31 cellular contexts compared by ENCODE assay signal in genomic region chr5:116448869-116449453, GRCh38.
A peak's percentile ranks its signal among the peaks of the same experiment; 100 is the strongest.
DNase-seq lines count a peak whose midpoint lies in the region; FAIRE-seq and TF ChIP-seq lines count a peak whose summit lies in the region.
"Had no signal": no experiment of that assay in that cellular context is flagged by ENCODE, and none has a peak within 500 bp of the region (broad histone marks: within the 10 kb centered on the region; RNA-seq: fewer than 3 reads in every experiment).

No MANE protein-coding gene starts in this region.

- H3K4me1 ChIP-seq in HUES48 (ENCODE audit: control insufficient read depth, insufficient read depth, low read length) = peaks cover 59% of the 10 kb centered on the region
- H3K4me1 ChIP-seq in spleen = peaks cover 0 to 4% (median under 1%) of the 10 kb centered on the region in 6 donors
- H3K4me1 ChIP-seq: Caco-2, parathyroid adenoma had no signal

- H3K36me3 ChIP-seq in HUES48 (ENCODE audit: control insufficient read depth, insufficient read depth, low read length) (peaks cover 87% of the 10 kb centered on the region), SK-N-MC (ENCODE audit: insufficient read depth, low read length) (peaks cover 18% of the 10 kb centered on the region; the same call in 1 of the 2 replicates), spleen (peaks cover 0 to 71% (median 20%) of the 10 kb centered on the region in 6 donors)

- H3K4me3 Mint-ChIP-seq in mesothelial cell of epicardium = no peak overlapping the region
- H3K4me3 Mint-ChIP-seq: activated T-cell treated with anti-CD3 and anti-CD28 coated beads, Interleukin-2, amount 50 U/mL, for 72 hours; natural killer cell; T-helper 17 cell; type B pancreatic cell had no signal

- no peaks in the 10 kb centered on the region for H3K9me3 Mint-ChIP-seq in mesothelial cell of epicardium
- H3K9me3 Mint-ChIP-seq: natural killer cell, type B pancreatic cell had no signal

- peaks cover 29% of the 10 kb centered on the region for H3K4me1 Mint-ChIP-seq in mesothelial cell of epicardium

- H3K27me3 ChIP-seq in HUES48 (ENCODE audit: control insufficient read depth, insufficient read depth, low read length) (no peaks in the 10 kb centered on the region), spleen (replicated peaks in 1 of 7) (no peaks in the 10 kb centered on the region)
- H3K27me3 ChIP-seq: hepatocyte had no signal

- no peak for FAIRE-seq in frontal cortex (lab: Jason Lieb, UNC)
- FAIRE-seq: astrocyte, endometrium, G401.6 had no signal

- no peaks in the 10 kb centered on the region for H3K27me3 Mint-ChIP-seq in mesothelial cell of epicardium (ENCODE audit: low read depth)
- H3K27me3 Mint-ChIP-seq: T-helper 17 cell, type B pancreatic cell had no signal

- DNase-seq in DMS79 treated with DMSO at 0.1 percent for 48 hours (lab: John Stamatoyannopoulos, UW) = peak; percentile 9
- no peak for DNase-seq in DMS79 (lab: John Stamatoyannopoulos, UW)
- DNase-seq in SK-N-MC (ENCODE audit: low read depth, low spot score) = no peak
- no peak for DNase-seq in mesothelial cell of epicardium (ENCODE audit: low spot score in 2 of 2, unreplicated experiment in 2 of 2)
- no peak for DNase-seq in stimulated activated CD4-positive, alpha-beta T cell treated with anti-CD3 and anti-CD28 coated beads, Interleukin-12 subunit alpha, Interleukin-12 subunit beta, amount 100 ng/mL, for 4 hours
- no peak for DNase-seq in frontal cortex (ENCODE audit: low spot score in 2 of 2)
- no peak for DNase-seq in spleen
- DNase-seq: activated CD4-positive, alpha-beta T cell treated with anti-CD3 and anti-CD28 coated beads, Interleukin-2, amount 50 U/mL, for 48 hours; activated T-cell treated with anti-CD3 and anti-CD28 coated beads, Interleukin-2, amount 50 U/mL, for 72 hours; Caco-2; DMS53; foreskin melanocyte; left colon; mucosa of descending colon; natural killer cell; NCI-H1048; NCI-H510A treated with DMSO at 0.1 percent for 48 hours; retina; stimulated activated naive CD4-positive, alpha-beta T cell; T-helper 17 cell had no signal

- peak overlapping the region; percentile 31 for H3K27ac Mint-ChIP-seq in mesothelial cell of epicardium
- H3K27ac Mint-ChIP-seq: activated T-cell treated with anti-CD3 and anti-CD28 coated beads, Interleukin-2, amount 50 U/mL, for 72 hours; natural killer cell; T-helper 17 cell; type B pancreatic cell had no signal

- TF ChIP-seq CTCF in mesothelial cell of epicardium (IDR thresholded peaks at IDR 0.05; ENCODE audit: unreplicated experiment) (no peak), spleen (IDR thresholded peaks at IDR 0.05 in 8 of 11, conservative IDR thresholded peaks at IDR 0.05 in 3 of 11) (no peak)

- H3K4me3 ChIP-seq in HUES48 (ENCODE audit: low read depth, low read length) (no peak overlapping the region), SK-N-MC (no peak overlapping the region), spleen (no peak overlapping the region)
- H3K4me3 ChIP-seq: coronary artery, hepatocyte, mucosa of descending colon, skin epidermis had no signal

- H3K9ac ChIP-seq in HUES48 (ENCODE audit: low read depth, low read length) (no peak overlapping the region), SK-N-MC (ENCODE audit: insufficient read length) (no peak overlapping the region)
- H3K9ac ChIP-seq: parathyroid adenoma had no signal

- H3K9me3 ChIP-seq in HUES48 (ENCODE audit: control insufficient read depth, insufficient read depth, low read length) (no peaks in the 10 kb centered on the region), SK-N-MC (ENCODE audit: low read depth, low read length) (no peaks in the 10 kb centered on the region), spleen (no peaks in the 10 kb centered on the region)
- H3K9me3 ChIP-seq: Caco-2, mucosa of descending colon had no signal

- intact Hi-C loops in spleen (cut with DNase I; ENCODE audit: low total_unique reads) = no loop called here

- peaks cover 31% of the 10 kb centered on the region for H3K36me3 Mint-ChIP-seq in mesothelial cell of epicardium
- H3K36me3 Mint-ChIP-seq: natural killer cell had no signal

- 80 to 94% (median 91%) methylated on average over 5 of the region's 5 CpGs for WGBS in spleen, 5 donors

- H3K27ac ChIP-seq in HUES48 (ENCODE audit: low read depth, low read length) (peak overlapping the region; percentile 42), SK-N-MC (peak overlapping the region; percentile 31; the same call in 1 of the 2 replicates), spleen (no peak overlapping the region)
- H3K27ac ChIP-seq: 22Rv1, C4-2B, coronary artery, hepatocyte, parathyroid adenoma, skin epidermis had no signal

- TF ChIP-seq POLR2A in spleen (IDR thresholded peaks at IDR 0.05) = no peak

Comparison
In these comparisons a context has a peak if more than half of its experiments do, and no peak if none do; other contexts are left out.
1. H3K27ac ChIP-seq: peak in HUES48 (single experiment) and SK-N-MC (single experiment); none in spleen (0 of 8).